ENCODE assay signal across 2 cellular contexts in genomic region chr13:105616313-105617075, GRCh38.
TF ChIP-seq lines count a peak whose summit lies in the region.

No MANE protein-coding gene starts in this region.

TF ChIP-seq in HCT116, 20 proteins besides CTCF, POLR2A, EP300 and RAD21:
- peak; percentile 59 for TF ChIP-seq TCF7L2 (IDR thresholded peaks at IDR 0.05; ENCODE audit: borderline replicate concordance, extremely low read depth, insufficient read depth, insufficient read length)
- no peak for TF ChIP-seq YY1 (IDR thresholded peaks at IDR 0.05; ENCODE audit: extremely low read depth, insufficient replicate concordance, low read depth, low read length)

TF ChIP-seq in endothelial cell of umbilical vein, 7 proteins besides CTCF, POLR2A, EP300 and RAD21:
- TF ChIP-seq MAX (IDR thresholded peaks at IDR 0.05; ENCODE audit: insufficient read depth, insufficient read length) = no peak
- TF ChIP-seq EZH2 (IDR thresholded peaks at IDR 0.05; ENCODE audit: borderline replicate concordance, low read depth, low read length, severe bottlenecking) = no peak
- no peak for TF ChIP-seq JUN (IDR thresholded peaks at IDR 0.05; ENCODE audit: borderline replicate concordance, insufficient read depth, insufficient read length, low read depth)
